ENCODE assay signal across 22 cellular contexts in genomic region chr17:788551-788950, GRCh38. TPM values are rescaled to one million over a fixed set of nuclear protein-coding genes. Genes with fewer than 3 reads are reported as not detected.
DNase-seq lines count a peak whose midpoint lies in the region; ATAC-seq and TF ChIP-seq lines count a peak whose summit lies in the region.
"Had no signal": no experiment of that assay in that cellular context is flagged by ENCODE, and none has a peak within 500 bp of the region (broad histone marks: within the 10 kb centered on the region; RNA-seq: fewer than 3 reads in every experiment).

No MANE protein-coding gene starts in this region.

- H3K79me1 ChIP-seq in trophoblast cell (ENCODE audit: low read length), result no peaks in the 10 kb centered on the region

- 82% methylated on average over 4 of the region's 4 CpGs for WGBS in mammary epithelial cell (ENCODE audit: low coverage, missing lambda C conversion rate)
- WGBS in esophagus, 2 donors, result 68 to 80% methylated on average over 4 of the region's 4 CpGs
- no CpG with 5 or more reads among the region's 4 CpGs for WGBS in trophoblast cell (ENCODE audit: extremely low coverage, insufficient coverage, insufficient read length)

- H3K36me3 Mint-ChIP-seq in activated CD4-positive, alpha-beta T cell treated with anti-CD3 and anti-CD28 coated beads for 36 hours (ENCODE audit: low read depth), result peaks cover 28% of the 10 kb centered on the region

- H4K12ac ChIP-seq in trophoblast cell (ENCODE audit: low read depth, low read length), result peak overlapping the region; percentile 46

- H3K27me3 Mint-ChIP-seq in activated CD4-positive, alpha-beta T cell treated with anti-CD3 and anti-CD28 coated beads for 36 hours, result no peaks in the 10 kb centered on the region
- H3K27me3 Mint-ChIP-seq: CD4-positive, alpha-beta T cell had no signal

- intact Hi-C loops in mammary epithelial cell (cut with micrococcal nuclease), result no loop called here
- intact Hi-C loops in breast epithelium (cut with DNase I; ENCODE audit: low total_unique reads), result no loop called here
- intact Hi-C loops in vagina (cut with DNase I), result no loop called here
- intact Hi-C loops in activated CD4-positive, alpha-beta T cell treated with anti-CD3 and anti-CD28 coated beads for 36 hours (cut with DNase I, micrococcal nuclease), result no loop called here

- no peaks in the 10 kb centered on the region for H4K20me1 ChIP-seq in mammary epithelial cell (ENCODE audit: insufficient read depth, low read length)

- H4K91ac ChIP-seq in trophoblast cell (ENCODE audit: low read depth, low read length), result no peak overlapping the region

- dilution Hi-C loops in mammary epithelial cell (cut with HindIII; ENCODE audit: low sequenced_read_pairs), result no loop called here

- peaks cover 6% of the 10 kb centered on the region for H3K36me3 ChIP-seq in mammary epithelial cell (ENCODE audit: insufficient read depth, low read length)
- no peaks in the 10 kb centered on the region for H3K36me3 ChIP-seq in breast epithelium
- H3K36me3 ChIP-seq in esophagus (ENCODE audit: control insufficient read depth in 2 of 2, insufficient read depth in 2 of 2, low read length in 1 of 2), result peaks cover 5 to 15% of the 10 kb centered on the region in 2 donors
- H3K36me3 ChIP-seq in trophoblast cell (ENCODE audit: control insufficient read depth in 1 of 2, insufficient read depth in 2 of 2, low read length in 2 of 2), result peaks cover 12 to 39% of the 10 kb centered on the region in 2 experiments
- H3K36me3 ChIP-seq in vagina, result peaks cover 0 to 33% of the 10 kb centered on the region in 2 donors

- TF ChIP-seq POLR2A in breast epithelium (IDR thresholded peaks at IDR 0.05) (no peak), vagina (IDR thresholded peaks at IDR 0.05) (no peak)

- H3K27ac ChIP-seq in mammary epithelial cell (ENCODE audit: insufficient read depth, low read depth, low read length) (peak overlapping the region; percentile 80), breast epithelium (no peak overlapping the region), esophagus (ENCODE audit: low read depth in 2 of 2, low read length in 1 of 2) (peak overlapping the region; percentile 86 to 97), trophoblast cell (ENCODE audit: low read depth, low read length) (no peak overlapping the region), vagina (peak overlapping the region; percentile 71)
- H3K27ac ChIP-seq: 22Rv1, BLaER1 had no signal

- H3K4me1 Mint-ChIP-seq in activated CD4-positive, alpha-beta T cell treated with anti-CD3 and anti-CD28 coated beads for 36 hours, result peaks cover 15% of the 10 kb centered on the region

- ATAC-seq in activated CD4-positive, alpha-beta T cell treated with anti-CD3 and anti-CD28 coated beads for 36 hours, result no peak

- no peak overlapping the region for H3K4me3 Mint-ChIP-seq in activated CD4-positive, alpha-beta T cell treated with anti-CD3 and anti-CD28 coated beads for 36 hours
- H3K4me3 Mint-ChIP-seq: CD4-positive, alpha-beta T cell had no signal

- no peak overlapping the region for H3K4ac ChIP-seq in trophoblast cell (ENCODE audit: low read depth, low read length)

- POLR2A ChIA-PET in HEK293T (lab: Yijun Ruan, JAX), result no interaction called here
- POLR2A ChIA-PET in activated CD4-positive, alpha-beta T cell treated with anti-CD3 and anti-CD28 coated beads for 36 hours (lab: Charles Lee), result interaction anchor here (0.7 kb wide), 1 partner anchor 8 kb away, joined by 8 read pairs; no protein-coding TSS in a partner anchor

- H2AK5ac ChIP-seq in trophoblast cell (ENCODE audit: low read length), result no peak overlapping the region

- H3K9me3 ChIP-seq in mammary epithelial cell (replicated peaks; ENCODE audit: insufficient read depth, low read length) (no peaks in the 10 kb centered on the region), breast epithelium (no peaks in the 10 kb centered on the region), esophagus (ENCODE audit: control insufficient read depth in 2 of 2, insufficient read depth in 1 of 2, low read depth in 1 of 2, low read length in 1 of 2) (no peaks in the 10 kb centered on the region), trophoblast cell (ENCODE audit: insufficient read depth, low read depth, low read length) (peaks cover 2% of the 10 kb centered on the region), vagina (no peaks in the 10 kb centered on the region)
- H3K9me3 ChIP-seq: BLaER1, Caco-2, HAP-1 had no signal

- H3K23ac ChIP-seq in trophoblast cell (ENCODE audit: low read length), result no peak overlapping the region

- H3K79me2 ChIP-seq in mammary epithelial cell (ENCODE audit: insufficient read depth, low read length) (peaks cover 47% of the 10 kb centered on the region), trophoblast cell (ENCODE audit: control insufficient read depth, insufficient read depth, low read length, poor library complexity) (no peaks in the 10 kb centered on the region)

- H3K4me2 ChIP-seq in mammary epithelial cell (ENCODE audit: insufficient read depth, low read depth, low read length) (no peak overlapping the region), trophoblast cell (ENCODE audit: low read length) (no peak overlapping the region)
- H3K4me2 ChIP-seq: BLaER1 had no signal

- H3K18ac ChIP-seq in trophoblast cell (ENCODE audit: low read length), result no peak overlapping the region

- H3K4me3 ChIP-seq in mammary epithelial cell (replicated peaks in 1 of 3; ENCODE audit: insufficient read depth in 1 of 3, low read depth in 2 of 3, low read length in 3 of 3), result no peak overlapping the region
- H3K4me3 ChIP-seq in breast epithelium, result no peak overlapping the region
- H3K4me3 ChIP-seq in esophagus (ENCODE audit: low read depth in 1 of 2, low read length in 2 of 2), result no peak overlapping the region
- H3K4me3 ChIP-seq in trophoblast cell (ENCODE audit: low read depth, low read length), result no peak overlapping the region
- H3K4me3 ChIP-seq in vagina, result no peak overlapping the region
- H3K4me3 ChIP-seq: BLaER1, HAP-1 had no signal

- no peak overlapping the region for H3K14ac ChIP-seq in trophoblast cell (ENCODE audit: low read length)

- no peak overlapping the region for H4K8ac ChIP-seq in trophoblast cell (ENCODE audit: low read depth, low read length)

- no peak overlapping the region for H3K27ac Mint-ChIP-seq in activated CD4-positive, alpha-beta T cell treated with anti-CD3 and anti-CD28 coated beads for 36 hours
- H3K27ac Mint-ChIP-seq: CD4-positive, alpha-beta T cell had no signal

- no peak for TF ChIP-seq CTCF in mammary epithelial cell (conservative IDR thresholded peaks at IDR 0.05 in 1 of 2, IDR thresholded peaks at IDR 0.05 in 1 of 2; ENCODE audit: extremely low read depth in 1 of 2, insufficient read depth in 1 of 2, low read depth in 1 of 2, low read length in 2 of 2)
- TF ChIP-seq CTCF in breast epithelium (IDR thresholded peaks at IDR 0.05), result no peak
- TF ChIP-seq CTCF in vagina (IDR thresholded peaks at IDR 0.05), result no peak

- H2BK5ac ChIP-seq in trophoblast cell (ENCODE audit: low read depth, low read length, poor library complexity), result no peak overlapping the region

- no peaks in the 10 kb centered on the region for H3K9me3 Mint-ChIP-seq in activated CD4-positive, alpha-beta T cell treated with anti-CD3 and anti-CD28 coated beads for 36 hours (ENCODE audit: low read depth)
- H3K9me3 Mint-ChIP-seq: CD4-positive, alpha-beta T cell had no signal

- CTCF ChIA-PET in mammary epithelial cell (lab: Charles Lee; ENCODE audit: low non-redundant PET) (no interaction called here), HEK293T (lab: Yijun Ruan, JAX) (no interaction called here)
- CTCF ChIA-PET in activated CD4-positive, alpha-beta T cell treated with anti-CD3 and anti-CD28 coated beads for 36 hours (lab: Charles Lee), result interaction anchor here (0.8 kb wide), 1 partner anchor 268 kb away, joined by 3 read pairs; no protein-coding TSS in a partner anchor

- H3K4me1 ChIP-seq in mammary epithelial cell (ENCODE audit: insufficient read depth, low read length) (peaks cover 38% of the 10 kb centered on the region), breast epithelium (peaks cover 0 to 11% of the 10 kb centered on the region in 2 donors), esophagus (ENCODE audit: control insufficient read depth in 2 of 2, insufficient read depth in 2 of 2, low read length in 1 of 2) (peaks cover 0 to 9% of the 10 kb centered on the region in 2 donors), trophoblast cell (ENCODE audit: control insufficient read depth in 1 of 2, insufficient read depth in 2 of 2, low read length in 2 of 2) (peaks cover 2 to 4% of the 10 kb centered on the region in 2 experiments), vagina (peaks cover 29% of the 10 kb centered on the region)
- H3K4me1 ChIP-seq: Caco-2 had no signal

- H2BK120ac ChIP-seq in trophoblast cell (ENCODE audit: insufficient read depth, low read length, poor library complexity), result no peak overlapping the region

- no peak overlapping the region for H3K9ac ChIP-seq in mammary epithelial cell (ENCODE audit: insufficient read depth, low read length)
- no peak overlapping the region for H3K9ac ChIP-seq in trophoblast cell (ENCODE audit: low read length)
- H3K9ac ChIP-seq: BLaER1 had no signal

- H2AFZ ChIP-seq in mammary epithelial cell (ENCODE audit: low read depth, low read length), result no peak overlapping the region
- H2AFZ ChIP-seq in trophoblast cell (ENCODE audit: insufficient read depth, low read length, poor library complexity), result no peak overlapping the region

- no peak overlapping the region for H2BK12ac ChIP-seq in trophoblast cell (ENCODE audit: low read length)

- in situ Hi-C loops in mammary epithelial cell (cut with MboI; ENCODE audit: low sequenced_read_pairs in 2 of 2), result loop anchor here in 1 of 2 donors (5.0 kb wide), 1 partner anchor 194 kb away; no protein-coding TSS in a partner anchor

- no TSS peak for BruUV-seq in mammary epithelial cell (replicated peaks; lab: Mats Ljungman, UMichigan)

- H3K27me3 ChIP-seq in mammary epithelial cell (ENCODE audit: insufficient read depth, low read length) (no peaks in the 10 kb centered on the region), breast epithelium (no peaks in the 10 kb centered on the region), esophagus (ENCODE audit: control insufficient read depth in 1 of 2, insufficient read depth in 2 of 2, low read length in 2 of 2) (no peaks in the 10 kb centered on the region), trophoblast cell (ENCODE audit: insufficient read depth, low read length) (no peaks in the 10 kb centered on the region), vagina (no peaks in the 10 kb centered on the region)
- H3K27me3 ChIP-seq: BLaER1 had no signal

- DNase-seq in mammary epithelial cell, result no peak
- no peak for DNase-seq in breast epithelium (ENCODE audit: low spot score in 2 of 2)
- no peak for DNase-seq in trophoblast cell
- DNase-seq in vagina (ENCODE audit: extremely low spot score in 2 of 2), result no peak
- DNase-seq in HEK293T (ENCODE audit: extremely low spot score), result no peak
- DNase-seq in NCI-H1694 (lab: John Stamatoyannopoulos, UW), result no peak
- DNase-seq in activated CD4-positive, alpha-beta T cell treated with anti-CD3 and anti-CD28 coated beads for 36 hours, result no peak
- DNase-seq: ACHN; Caco-2; CD4-positive, alpha-beta T cell; DMS 273 treated with DMSO at 0.1 percent for 48 hours; DMS79 treated with DMSO at 0.1 percent for 48 hours; NCI-H1105 treated with DMSO at 0.1 percent for 48 hours; NCI-H2081; NCI-H2171 treated with DMSO at 0.1 percent for 48 hours; NCI-H446; NCI-H526; SHP77 treated with DMSO at 0.1 percent for 48 hours had no signal

RNA-seq across cellular contexts. Expression of gene MRM3, which starts 6.4 kb away (rescaled TPM):
- total RNA-seq in mammary epithelial cell (10 to 100 TPM; 14.6 to 15.3 TPM), breast epithelium (10 to 100 TPM; 16.5 to 18.4 (median 16.7) TPM), vagina (3.7 TPM)
- polyA plus RNA-seq in mammary epithelial cell (11.8 TPM), esophagus (10 to 100 TPM in 1 of 2 donors, 1 to 10 TPM in 1; 7.6 to 14.6 TPM)
- polyA minus RNA-seq in mammary epithelial cell, result 2.7 TPM
- 9.8 and 11.1 TPM in 2 replicates for polyA plus RNA-seq in trophoblast cell (2013)
- 10 to 100 TPM; 20.6 to 31.4 TPM for total RNA-seq in activated CD4-positive, alpha-beta T cell treated with anti-CD3 and anti-CD28 coated beads for 36 hours

RNA-seq across cellular contexts. Expression of gene GLOD4, which starts 6.5 kb away (rescaled TPM):
- total RNA-seq in mammary epithelial cell, result 10 to 100 TPM; 33.3 to 62.7 TPM
- polyA plus RNA-seq in mammary epithelial cell, result 37.9 TPM
- 25.1 TPM for polyA minus RNA-seq in mammary epithelial cell
- total RNA-seq in breast epithelium, result 10 to 100 TPM; 47.5 to 61.1 (median 59.9) TPM
- 10 to 100 TPM; 20.8 to 34.3 TPM for polyA plus RNA-seq in esophagus
- 35.3 and 36.5 TPM in 2 replicates for polyA plus RNA-seq in trophoblast cell (2013)
- 36.8 TPM for total RNA-seq in vagina
- total RNA-seq in activated CD4-positive, alpha-beta T cell treated with anti-CD3 and anti-CD28 coated beads for 36 hours, result 10 to 100 TPM; 59.5 to 64.0 TPM

RNA-seq across cellular contexts. Expression of gene GEMIN4, which starts 36.5 kb away (rescaled TPM):
- total RNA-seq in mammary epithelial cell (10 to 100 TPM; 17.0 to 31.4 TPM), breast epithelium (10 to 100 TPM; 21.0 to 25.1 (median 22.1) TPM), vagina (22.3 TPM)
- polyA plus RNA-seq in mammary epithelial cell (31.1 TPM), esophagus (10 to 100 TPM in 1 of 2 donors, 1 to 10 TPM in 1; 7.0 to 12.8 TPM)
- polyA minus RNA-seq in mammary epithelial cell, result 102 TPM
- polyA plus RNA-seq in trophoblast cell (2013), result 16.2 and 17.2 TPM in 2 replicates
- 10 to 100 TPM; 49.7 to 56.1 TPM for total RNA-seq in activated CD4-positive, alpha-beta T cell treated with anti-CD3 and anti-CD28 coated beads for 36 hours

RNA-seq across cellular contexts. Expression of gene TLCD3A, which starts 56.2 kb away (rescaled TPM):
- total RNA-seq in mammary epithelial cell (10 to 100 TPM; 24.2 to 41.1 TPM), breast epithelium (1 to 10 TPM; 5.0 to 5.9 (median 5.6) TPM), vagina (18.7 TPM)
- polyA plus RNA-seq in mammary epithelial cell (62.5 TPM), esophagus (10 to 100 TPM; 11.0 to 18.9 TPM)
- 86.8 TPM for polyA minus RNA-seq in mammary epithelial cell
- 26.9 and 27.7 TPM in 2 replicates for polyA plus RNA-seq in trophoblast cell (2013)
- 10 to 100 TPM; 13.8 to 25.9 TPM for total RNA-seq in activated CD4-positive, alpha-beta T cell treated with anti-CD3 and anti-CD28 coated beads for 36 hours

Comparison
In these comparisons a context has a peak if more than half of its experiments do, and no peak if none do; other contexts are left out.
1. H3K27ac ChIP-seq: peak in mammary epithelial cell (single experiment), esophagus (2 of 2) and vagina (single experiment); none in breast epithelium (0 of 2) and trophoblast cell (single experiment).